In genomic region chr1:178057131-178057765, GRCh38 we compare ENCODE assay signal across 16 cellular contexts. TPM values are rescaled to one million over a fixed set of nuclear protein-coding genes. Genes with fewer than 3 reads are reported as not detected.
DNase-seq lines count a peak whose midpoint lies in the region; ATAC-seq and TF ChIP-seq lines count a peak whose summit lies in the region.
"Had no signal": no experiment of that assay in that cellular context is flagged by ENCODE, and none has a peak within 500 bp of the region (broad histone marks: within the 10 kb centered on the region; RNA-seq: fewer than 3 reads in every experiment).

No MANE protein-coding gene starts in this region.

- H3K9me3 ChIP-seq in right cardiac atrium (ENCODE audit: control insufficient read depth, low read length) (no peaks in the 10 kb centered on the region), skeletal muscle satellite cell (replicated peaks; ENCODE audit: low read length) (no peaks in the 10 kb centered on the region)

- H3K27ac ChIP-seq in GM23338 (ENCODE audit: low read depth) (0 out of 2 replicates have a peak overlapping the region, but pooled peaks have one; percentile 1), angular gyrus (ENCODE audit: low read depth, low read length) (peak overlapping the region; percentile 54), right cardiac atrium (ENCODE audit: low read length) (peak overlapping the region; percentile 98)
- H3K27ac ChIP-seq: VCaP had no signal

- H3K27me3 ChIP-seq in GM23338 (ENCODE audit: insufficient read depth) (no peaks in the 10 kb centered on the region), right cardiac atrium (ENCODE audit: control insufficient read depth, insufficient read depth) (no peaks in the 10 kb centered on the region), skeletal muscle satellite cell (ENCODE audit: control insufficient read depth, insufficient read depth, low read length) (no peaks in the 10 kb centered on the region)

- WGBS in right cardiac atrium, result 33% methylated on average over 11 of the region's 11 CpGs

- no peak overlapping the region for H3K4me3 Mint-ChIP-seq in GM23338
- H3K4me3 Mint-ChIP-seq: activated T-cell treated with anti-CD3 and anti-CD28 coated beads, Interleukin-2, amount 50 U/mL, for 24 hours; CD4-positive, CD25-positive, alpha-beta regulatory T cell; naive thymus-derived CD8-positive, alpha-beta T cell; type B pancreatic cell had no signal

- peak; percentile 51 for DNase-seq in GM23338 (ENCODE audit: low spot score)
- DNase-seq in right cardiac atrium, result peak in 1 of 3 donors; percentile 57
- DNase-seq in NCI-H774 (lab: John Stamatoyannopoulos, UW), result no peak
- no peak for DNase-seq in activated CD4-positive, alpha-beta T cell treated with anti-CD3 and anti-CD28 coated beads for 1 hour
- DNase-seq: activated T-cell treated with anti-CD3 and anti-CD28 coated beads, Interleukin-2, amount 50 U/mL, for 24 hours; CD4-positive, CD25-positive, alpha-beta regulatory T cell; naive thymus-derived CD8-positive, alpha-beta T cell; NCI-H1417 treated with DMSO at 0.1 percent for 48 hours; RPMI8226; stimulated activated CD4-positive, alpha-beta T cell treated with anti-CD3 and anti-CD28 coated beads, Interleukin-4, amount 100 ng/mL, for 24 hours had no signal

- peaks cover 74% of the 10 kb centered on the region for H3K4me1 Mint-ChIP-seq in GM23338
- H3K4me1 Mint-ChIP-seq: CD4-positive, CD25-positive, alpha-beta regulatory T cell had no signal

- peak overlapping the region; percentile 72; the same call in 1 of the 2 replicates for H2AFZ ChIP-seq in GM23338

- peak overlapping the region; percentile 81 for H3K9ac ChIP-seq in skeletal muscle satellite cell (ENCODE audit: low read depth, low read length)

- H3K4me2 ChIP-seq in GM23338 (peak overlapping the region; percentile 58), skeletal muscle satellite cell (ENCODE audit: low read length) (peak overlapping the region; percentile 65)

- H3K9me3 Mint-ChIP-seq in GM23338, result no peaks in the 10 kb centered on the region
- H3K9me3 Mint-ChIP-seq: activated T-cell treated with anti-CD3 and anti-CD28 coated beads, Interleukin-2, amount 50 U/mL, for 24 hours; type B pancreatic cell had no signal

- no peaks in the 10 kb centered on the region for H4K20me1 ChIP-seq in GM23338 (replicated peaks; ENCODE audit: insufficient read depth)

- H3K36me3 Mint-ChIP-seq in GM23338 (ENCODE audit: low read depth), result no peaks in the 10 kb centered on the region
- H3K36me3 Mint-ChIP-seq: CD4-positive, CD25-positive, alpha-beta regulatory T cell; naive thymus-derived CD8-positive, alpha-beta T cell; type B pancreatic cell had no signal

- no peak overlapping the region for H3K27ac Mint-ChIP-seq in GM23338
- H3K27ac Mint-ChIP-seq: activated T-cell treated with anti-CD3 and anti-CD28 coated beads, Interleukin-2, amount 50 U/mL, for 24 hours; CD4-positive, CD25-positive, alpha-beta regulatory T cell; naive thymus-derived CD8-positive, alpha-beta T cell had no signal

- ATAC-seq in GM23338, result no peak
- peak; percentile 39 to 42 for ATAC-seq in right cardiac atrium
- ATAC-seq in GM18858 (IDR thresholded peaks at IDR 0.05; ENCODE audit: unreplicated experiment), result no peak
- no peak for ATAC-seq in HG02973 (IDR thresholded peaks at IDR 0.05; ENCODE audit: unreplicated experiment)
- ATAC-seq: naive thymus-derived CD8-positive, alpha-beta T cell had no signal

- peaks cover 8% of the 10 kb centered on the region for H3F3A ChIP-seq in GM23338 (replicated peaks; ENCODE audit: low read depth)

- H3K4me1 ChIP-seq in GM23338 (ENCODE audit: insufficient read depth) (peaks cover 75% of the 10 kb centered on the region), right cardiac atrium (ENCODE audit: control insufficient read depth, insufficient read depth, low read length) (peaks cover 25% of the 10 kb centered on the region), skeletal muscle satellite cell (ENCODE audit: control insufficient read depth, insufficient read depth, low read length) (peaks cover 71% of the 10 kb centered on the region)

- peaks cover 3% of the 10 kb centered on the region for H3K27me3 Mint-ChIP-seq in GM23338 (ENCODE audit: insufficient read depth, low read depth, poor library complexity)
- H3K27me3 Mint-ChIP-seq: CD4-positive, CD25-positive, alpha-beta regulatory T cell; type B pancreatic cell had no signal

- H3K4me3 ChIP-seq in GM23338 (no peak overlapping the region), right cardiac atrium (ENCODE audit: low read length) (peak overlapping the region; percentile 27), skeletal muscle satellite cell (ENCODE audit: low read length) (no peak overlapping the region)

- no peaks in the 10 kb centered on the region for H3K9me2 ChIP-seq in GM23338 (ENCODE audit: insufficient read depth)

- H3K79me2 ChIP-seq in GM23338 (replicated peaks; ENCODE audit: insufficient read depth), result no peaks in the 10 kb centered on the region

- TF ChIP-seq CTCF in GM23338 (conservative IDR thresholded peaks at IDR 0.05; ENCODE audit: low read depth in 2 of 2), result no peak

- intact Hi-C loops in right cardiac atrium (cut with DNase I), result loop anchor here in 1 of 4 donors (5.0 kb wide), 1 partner anchor 35 kb away; the partner anchor contains the start of gene RASAL2

- H3K36me3 ChIP-seq in GM23338 (ENCODE audit: insufficient read depth), result no peaks in the 10 kb centered on the region
- H3K36me3 ChIP-seq in skeletal muscle satellite cell (ENCODE audit: insufficient read depth, low read length), result no peaks in the 10 kb centered on the region

TF ChIP-seq in GM23338, 12 proteins besides CTCF, POLR2A, EP300 and RAD21 (continues in another document):
- TF ChIP-seq STAT1 (IDR thresholded peaks at IDR 0.05; ENCODE audit: unreplicated experiment), result no peak
- TF ChIP-seq ZNF114 (CRISPR knock-in tag; IDR thresholded peaks at IDR 0.05), result no peak
- TF ChIP-seq ZNF331 (CRISPR knock-in tag; IDR thresholded peaks at IDR 0.05; ENCODE audit: low read depth), result no peak
- TF ChIP-seq JUNB (IDR thresholded peaks at IDR 0.05; ENCODE audit: unreplicated experiment), result no peak
- TF ChIP-seq NANOG (IDR thresholded peaks at IDR 0.05; ENCODE audit: borderline replicate concordance), result no peak
- TF ChIP-seq CREB1 (CRISPR knock-in tag; IDR thresholded peaks at IDR 0.05; ENCODE audit: low read depth), result no peak
- TF ChIP-seq EZH2phosphoT487 (IDR thresholded peaks at IDR 0.05; ENCODE audit: unreplicated experiment), result no peak
- TF ChIP-seq EZH2 (IDR thresholded peaks at IDR 0.05; ENCODE audit: low read depth, unreplicated experiment), result no peak
- TF ChIP-seq POLR2AphosphoS5 (IDR thresholded peaks at IDR 0.05; ENCODE audit: low read depth), result no peak

RNA-seq across cellular contexts. Expression of gene RASAL2, which starts 36.7 kb away (rescaled TPM):
- 35.4 and 42.2 TPM in 2 replicates for total RNA-seq in GM23338 (2014; rRNA removed; shearing (Covaris generic))
- polyA plus RNA-seq in GM23338 (2016; fragmentation: Nextera tagmentation; extraction: Ambion mirVana), result 14.6 and 16.0 TPM in 2 replicates
- total RNA-seq in right cardiac atrium, result 10 to 100 TPM; 21.2 to 34.3 (median 29.6) TPM
- 6.9 TPM for polyA plus RNA-seq in right cardiac atrium
- 36.2 and 36.3 TPM in 2 replicates for total RNA-seq in skeletal muscle satellite cell (2012; rRNA removed)
- total RNA-seq: CD4-positive, CD25-positive, alpha-beta regulatory T cell; naive thymus-derived CD8-positive, alpha-beta T cell had no signal
- polyA plus RNA-seq: CD4-positive, CD25-positive, alpha-beta regulatory T cell; naive thymus-derived CD8-positive, alpha-beta T cell had no signal

Comparison
In these comparisons a context has a peak if more than half of its experiments do, and no peak if none do; other contexts are left out.
1. ATAC-seq: peak in right cardiac atrium (2 of 2); none in GM23338 (single experiment), GM18858 (single experiment) and HG02973 (single experiment).
2. H3K27ac ChIP-seq: peak in every context shown above with its lines; median percentile 98 in right cardiac atrium; 54 in angular gyrus; 1 in GM23338.